In the genomic region with DNA sequence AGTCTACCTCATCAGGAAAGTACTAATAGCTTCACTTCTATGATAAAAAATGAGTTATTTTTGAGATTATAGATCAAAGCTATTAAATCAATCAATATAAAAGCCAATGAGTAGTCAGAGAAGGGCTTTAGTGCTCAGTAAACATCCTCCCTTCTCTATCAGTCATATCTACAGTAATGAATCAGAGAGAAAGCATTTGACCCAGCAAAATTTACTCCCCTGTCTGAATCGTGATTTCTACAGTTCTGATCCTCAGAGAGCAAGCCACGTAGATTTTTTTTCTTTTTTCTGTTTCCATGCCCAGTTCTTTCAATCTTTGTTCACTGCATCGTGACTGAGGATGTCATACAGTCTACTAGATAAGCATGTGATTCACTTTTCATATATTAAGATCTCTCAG, we compare ENCODE assay signal across 16 cellular contexts. TPM values are rescaled to one million over a fixed set of nuclear protein-coding genes. Genes with fewer than 3 reads are reported as not detected.
DNase-seq lines count a peak whose midpoint lies in the region; ATAC-seq, FAIRE-seq and TF ChIP-seq lines count a peak whose summit lies in the region.
"Had no signal": no experiment of that assay in that cellular context is flagged by ENCODE, and none has a peak within 500 bp of the region (broad histone marks: within the 10 kb centered on the region; RNA-seq: fewer than 3 reads in every experiment).

No MANE protein-coding gene starts in this region.

- peak overlapping the region; percentile 55 for H3K4me2 ChIP-seq in skeletal muscle satellite cell (ENCODE audit: low read length)
- H3K4me2 ChIP-seq: KMS-11 had no signal

- no peak for FAIRE-seq in RCC 7860 (lab: Jason Lieb, UNC)

- H3K36me3 ChIP-seq in HEK293 (ENCODE audit: control insufficient read depth in 2 of 2, insufficient read depth in 1 of 2, low read length in 2 of 2) (no peaks in the 10 kb centered on the region), skeletal muscle satellite cell (ENCODE audit: insufficient read depth, low read length) (no peaks in the 10 kb centered on the region)
- H3K36me3 ChIP-seq: right atrium auricular region, WERI-Rb-1 had no signal

- no peak for TF ChIP-seq CTCF in HEK293 (tag by site-specific recombination; IDR thresholded peaks at IDR 0.05)

- peak overlapping the region; percentile 21 for H3K9ac ChIP-seq in skeletal muscle satellite cell (ENCODE audit: low read depth, low read length)
- H3K9ac ChIP-seq: KMS-11 had no signal

- POLR2A ChIA-PET in HEK293 (lab: Yijun Ruan, JAX) = no interaction called here

- H3K9me3 ChIP-seq in HEK293 (ENCODE audit: control insufficient read depth, insufficient read depth, low read depth, low read length) = no peaks in the 10 kb centered on the region
- no peaks in the 10 kb centered on the region for H3K9me3 ChIP-seq in skeletal muscle satellite cell (replicated peaks; ENCODE audit: low read length)
- H3K9me3 ChIP-seq: right atrium auricular region had no signal

- CTCF ChIA-PET in HEK293 (lab: Yijun Ruan, JAX) = interaction anchor here (0.8 to 1.0 kb wide), 2 partner anchors 94 to 153 kb away, joined by 3 to 4 read pairs; no protein-coding TSS in a partner anchor

- DNase-seq in RCC 7860 (ENCODE audit: low spot score) (peak; percentile 46), epithelial cell of prostate (ENCODE audit: low read depth, low spot score) (no peak), GOT3 (lab: John Stamatoyannopoulos, UW) (no peak)
- DNase-seq: activated CD8-positive, alpha-beta memory T cell treated with anti-CD3 and anti-CD28 coated beads, Interleukin-2, amount 50 U/mL, for 48 hours; CD4-positive, alpha-beta memory T cell; naive B cell; NCI-H1694 treated with DMSO at 0.1 percent for 48 hours; NCI-H526; WERI-Rb-1 had no signal

- H3K4me3 ChIP-seq in HEK293 (ENCODE audit: low read depth, low read length) = no peak overlapping the region
- no peak overlapping the region for H3K4me3 ChIP-seq in skeletal muscle satellite cell (ENCODE audit: low read length)
- H3K4me3 ChIP-seq: right atrium auricular region, SK-N-MC had no signal

- no peak for ATAC-seq in GM18498 (IDR thresholded peaks at IDR 0.05; ENCODE audit: unreplicated experiment)
- no peak for ATAC-seq in HG02970 (IDR thresholded peaks at IDR 0.05; ENCODE audit: low FRiP score, unreplicated experiment)

- H3K4me1 ChIP-seq in HEK293 (ENCODE audit: control insufficient read depth, insufficient read depth, low read length) = no peaks in the 10 kb centered on the region
- H3K4me1 ChIP-seq in skeletal muscle satellite cell (ENCODE audit: control insufficient read depth, insufficient read depth, low read length) = peaks cover 6% of the 10 kb centered on the region
- H3K4me1 ChIP-seq: right atrium auricular region had no signal

- H3K27ac ChIP-seq in HEK293 (ENCODE audit: extremely low read depth, low read depth, low read length) = no peak overlapping the region
- peak overlapping the region; percentile 2 for H3K27ac ChIP-seq in epithelial cell of prostate
- H3K27ac ChIP-seq: KMS-11, right atrium auricular region, SK-N-MC, WERI-Rb-1 had no signal

- no peaks in the 10 kb centered on the region for H3K27me3 ChIP-seq in skeletal muscle satellite cell (ENCODE audit: control insufficient read depth, insufficient read depth, low read length)
- H3K27me3 ChIP-seq: right atrium auricular region had no signal

TF ChIP-seq in HEK293, 187 proteins besides CTCF, POLR2A, EP300 and RAD21:
- peak; percentile 90 for TF ChIP-seq WT1 (tag by site-specific recombination; IDR thresholded peaks at IDR 0.05)
- no peak for TF ChIP-seq ZNF292 (tag by site-specific recombination; IDR thresholded peaks at IDR 0.05; ENCODE audit: borderline replicate concordance, low read depth)
- no peak for TF ChIP-seq ZNF629 (tag by site-specific recombination; IDR thresholded peaks at IDR 0.05)

RNA-seq across cellular contexts. Expression of a gene that starts 16.2 kb away (rescaled TPM):
- 28.6 and 29.7 TPM in 2 replicates for total RNA-seq in skeletal muscle satellite cell (2012; rRNA removed)
